ENCODE assay signal across 15 cellular contexts in the genomic region with DNA sequence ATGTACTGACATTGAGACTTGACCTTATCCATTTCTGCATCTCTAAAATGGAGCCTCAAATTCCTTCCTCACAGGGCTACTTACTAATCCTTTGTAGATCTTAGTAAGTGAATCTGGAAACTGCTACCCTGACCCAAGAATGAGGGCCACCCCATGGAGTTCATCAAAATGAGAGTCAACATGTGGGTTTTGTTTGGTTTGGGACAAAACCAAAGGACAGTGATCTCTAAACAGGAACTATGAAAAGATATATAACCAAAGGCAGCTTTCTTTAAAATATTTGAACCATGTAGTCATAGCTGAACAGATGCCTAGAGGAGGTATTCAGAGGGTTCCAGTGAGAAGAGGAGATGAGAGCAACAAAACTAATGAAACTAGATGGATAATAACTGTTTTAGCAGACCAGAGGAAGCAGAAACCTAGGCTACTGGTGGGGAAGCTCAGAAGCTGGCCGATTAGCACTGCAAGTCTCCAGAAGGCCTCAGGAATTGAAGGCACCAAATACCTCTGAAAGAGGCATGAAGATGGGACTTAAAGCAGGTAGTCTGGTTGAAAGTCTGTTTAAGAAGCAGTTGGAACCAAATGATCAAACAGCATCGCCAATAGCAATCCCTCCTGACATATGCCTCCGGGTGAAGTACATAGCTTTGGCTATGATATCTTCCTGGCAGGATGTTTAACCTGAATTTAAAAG. TPM values are rescaled to one million over a fixed set of nuclear protein-coding genes. Genes with fewer than 3 reads are reported as not detected.
A peak's percentile ranks its signal among the peaks of the same experiment; 100 is the strongest.
DNase-seq lines count a peak whose midpoint lies in the region; ATAC-seq, FAIRE-seq and TF ChIP-seq lines count a peak whose summit lies in the region.
"Had no signal": no experiment of that assay in that cellular context is flagged by ENCODE, and none has a peak within 500 bp of the region (broad histone marks: within the 10 kb centered on the region; RNA-seq: fewer than 3 reads in every experiment).

No MANE protein-coding gene starts in this region.

- no peak for TF ChIP-seq RAD21 in A549 (conservative IDR thresholded peaks at IDR 0.05 in 1 of 2, IDR thresholded peaks at IDR 0.05 in 1 of 2)

- H4K20me1 ChIP-seq in MM.1S (ENCODE audit: insufficient read depth, low read length) = no peaks in the 10 kb centered on the region

- H2AFZ ChIP-seq in MM.1S (ENCODE audit: low read length) = no peak overlapping the region

- no peaks in the 10 kb centered on the region for H3K79me2 ChIP-seq in MM.1S (ENCODE audit: low read length)
- H3K79me2 ChIP-seq in mesendoderm (ENCODE audit: control insufficient read depth, insufficient read depth, low read length) = no peaks in the 10 kb centered on the region

- H4K8ac ChIP-seq in mesendoderm (ENCODE audit: low read depth, low read length) = no peak overlapping the region

- TF ChIP-seq CTCF in A549 (IDR thresholded peaks at IDR 0.05) (no peak), HFF-Myc (IDR thresholded peaks at IDR 0.05; ENCODE audit: low read depth, low read length, missing control alignments) (no peak), brain microvascular endothelial cell (IDR thresholded peaks at IDR 0.05; ENCODE audit: low read depth, low read length, missing control alignments) (no peak), MM.1S (IDR thresholded peaks at IDR 0.05; ENCODE audit: low read length) (no peak), D721Med (IDR thresholded peaks at IDR 0.05; ENCODE audit: insufficient read depth, missing control alignments) (no peak)

- no peaks in the 10 kb centered on the region for H3K9me2 ChIP-seq in MM.1S (replicated peaks; ENCODE audit: insufficient read depth, low read length)

- no peak overlapping the region for H3K18ac ChIP-seq in mesendoderm (ENCODE audit: low read length)

- H3K4me3 ChIP-seq in A549 (no peak overlapping the region), HFF-Myc (replicated peaks; ENCODE audit: low read depth, low read length) (no peak overlapping the region), brain microvascular endothelial cell (ENCODE audit: low read depth, low read length) (no peak overlapping the region), MM.1S (ENCODE audit: low read length) (no peak overlapping the region), mesendoderm (ENCODE audit: low read length) (no peak overlapping the region)
- H3K4me3 ChIP-seq: ovary had no signal

- H3K23ac ChIP-seq in mesendoderm (ENCODE audit: low read length) = no peak overlapping the region

- H2AK5ac ChIP-seq in mesendoderm (ENCODE audit: low read length) = no peak overlapping the region

- H2BK5ac ChIP-seq in mesendoderm (ENCODE audit: low read length) = no peak overlapping the region

- no peaks in the 10 kb centered on the region for H3F3A ChIP-seq in MM.1S (ENCODE audit: insufficient read depth, low read length)

- DNase-seq in A549 (ENCODE audit: low read depth in 1 of 2, low spot score in 1 of 2) (peak; percentile 11 to 36), HFF-Myc (ENCODE audit: extremely low read depth, low read depth) (peak; percentile 97), brain microvascular endothelial cell (peak; percentile 94), iris pigment epithelial cell (ENCODE audit: low read depth) (peak; percentile 94), MM.1S (no peak), pons (ENCODE audit: low spot score) (no peak), mesendoderm (no peak), D721Med (ENCODE audit: insufficient read length, low spot score) (no peak)
- DNase-seq: activated naive CD8-positive, alpha-beta T cell treated with anti-CD3 and anti-CD28 coated beads for 36 hours; AML-193; left cardiac atrium; ovary; stimulated activated CD4-positive, alpha-beta T cell treated with anti-CD3 and anti-CD28 coated beads, Interleukin-2, amount 100 ng/mL, for 48 hours had no signal

- no peak overlapping the region for H3K4ac ChIP-seq in mesendoderm (ENCODE audit: low read depth, low read length)

- FAIRE-seq in A549 (lab: Jason Lieb, UNC) = no peak
- no peak for FAIRE-seq in D721Med (lab: Jason Lieb, UNC)
- FAIRE-seq: endometrium, H1 had no signal

- WGBS in A549 (ENCODE audit: missing lambda C conversion rate) = 81% methylated on average over 3 of the region's 3 CpGs
- no CpG with 5 or more reads among the region's 3 CpGs for WGBS in mesendoderm (ENCODE audit: extremely low coverage, insufficient coverage, low lambda C conversion rate)

- POLR2A ChIA-PET in A549 (lab: Yijun Ruan, JAX) = no interaction called here

- no peak overlapping the region for H2BK120ac ChIP-seq in mesendoderm (ENCODE audit: low read depth, low read length)

- H3K9me3 ChIP-seq in A549 (no peaks in the 10 kb centered on the region), MM.1S (replicated peaks; ENCODE audit: insufficient read depth, low read length) (no peaks in the 10 kb centered on the region)
- H3K9me3 ChIP-seq: ovary had no signal

- peaks cover 35% of the 10 kb centered on the region for H3K4me1 ChIP-seq in A549
- no peaks in the 10 kb centered on the region for H3K4me1 ChIP-seq in MM.1S (ENCODE audit: low read length)
- no peaks in the 10 kb centered on the region for H3K4me1 ChIP-seq in mesendoderm (ENCODE audit: control insufficient read depth, low read depth, low read length)

- no peak overlapping the region for H4K5ac ChIP-seq in mesendoderm (ENCODE audit: low read length)

- H3K4me2 ChIP-seq in A549 (peak overlapping the region; percentile 17), MM.1S (ENCODE audit: low read depth, low read length) (no peak overlapping the region), mesendoderm (ENCODE audit: low read length) (no peak overlapping the region)

- in situ Hi-C loops in brain microvascular endothelial cell (cut with HindIII; ENCODE audit: low pct_ligation_motif_present, low sequenced_read_pairs) = no loop called here

- TF ChIP-seq POLR2A in A549 (IDR thresholded peaks at IDR 0.05; ENCODE audit: low read length) = no peak

- no peak overlapping the region for H3K9ac ChIP-seq in MM.1S (ENCODE audit: low read length)
- H3K9ac ChIP-seq in mesendoderm (ENCODE audit: low read length) = no peak overlapping the region

- CTCF ChIA-PET in A549 (lab: Yijun Ruan, JAX) = interaction anchor here (1.2 to 1.8 kb wide), 3 partner anchors 28 to 1458 kb away, joined by 3 to 4 read pairs (median 3); no protein-coding TSS in a partner anchor

- peak; percentile 37 to 62; a peak in 3 of 6 replicates for ATAC-seq in A549
- ATAC-seq: left cardiac atrium had no signal

- H3K27ac ChIP-seq in A549 (peak overlapping the region; percentile 26 to 30; a peak in 2 of 6 replicates), brain microvascular endothelial cell (peak overlapping the region; percentile 71), MM.1S (ENCODE audit: low read length) (no peak overlapping the region), mesendoderm (ENCODE audit: low read depth, low read length) (no peak overlapping the region)
- H3K27ac ChIP-seq: ovary had no signal

- H3K79me1 ChIP-seq in mesendoderm (ENCODE audit: low read length) = peaks cover 6% of the 10 kb centered on the region

- no peak for TF ChIP-seq EP300 in A549 (IDR thresholded peaks at IDR 0.05)

- no peak overlapping the region for H2BK15ac ChIP-seq in mesendoderm (replicated peaks; ENCODE audit: low read depth)

- no peaks in the 10 kb centered on the region for H3K36me3 ChIP-seq in brain microvascular endothelial cell (replicated peaks)
- no peaks in the 10 kb centered on the region for H3K36me3 ChIP-seq in MM.1S (replicated peaks; ENCODE audit: insufficient read depth, low read length)
- H3K36me3 ChIP-seq in mesendoderm (ENCODE audit: control insufficient read depth, insufficient read depth, low read length) = no peaks in the 10 kb centered on the region
- H3K36me3 ChIP-seq: ovary had no signal

- H3K27me3 ChIP-seq in brain microvascular endothelial cell (replicated peaks) = no peaks in the 10 kb centered on the region
- H3K27me3 ChIP-seq in MM.1S (replicated peaks; ENCODE audit: insufficient read depth, low read length) = no peaks in the 10 kb centered on the region
- H3K27me3 ChIP-seq in mesendoderm (ENCODE audit: insufficient read depth, low read length, poor library complexity) = no peaks in the 10 kb centered on the region
- H3K27me3 ChIP-seq: ovary had no signal

- H3K56ac ChIP-seq in mesendoderm (ENCODE audit: low read length) = no peak overlapping the region

TF ChIP-seq in A549, 52 proteins besides CTCF, POLR2A, EP300 and RAD21:
- TF ChIP-seq, protein P1, sequence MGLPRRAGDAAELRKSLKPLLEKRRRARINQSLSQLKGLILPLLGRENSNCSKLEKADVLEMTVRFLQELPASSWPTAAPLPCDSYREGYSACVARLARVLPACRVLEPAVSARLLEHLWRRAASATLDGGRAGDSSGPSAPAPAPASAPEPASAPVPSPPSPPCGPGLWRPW (IDR thresholded peaks at IDR 0.05) = no peak
- TF ChIP-seq JUNB (IDR thresholded peaks at IDR 0.05) (peak; percentile 43; the same call in 1 of the 2 replicates), EHF (CRISPR knock-in tag; IDR thresholded peaks at IDR 0.05) (no peak), MAFK (IDR thresholded peaks at IDR 0.05; ENCODE audit: partially characterized antibody) (no peak), NR3C1 (IDR thresholded peaks at IDR 0.05) (no peak), HOXA7 (CRISPR knock-in tag; IDR thresholded peaks at IDR 0.05) (no peak), FOSL2 (IDR thresholded peaks at IDR 0.05) (0 out of 2 replicates have a peak, but pooled peaks have one; percentile 25), FOSL2 (CRISPR knock-in tag; IDR thresholded peaks at IDR 0.05) (no peak)
- TF ChIP-seq, protein P2, sequence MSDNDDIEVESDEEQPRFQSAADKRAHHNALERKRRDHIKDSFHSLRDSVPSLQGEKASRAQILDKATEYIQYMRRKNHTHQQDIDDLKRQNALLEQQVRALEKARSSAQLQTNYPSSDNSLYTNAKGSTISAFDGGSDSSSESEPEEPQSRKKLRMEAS (IDR thresholded peaks at IDR 0.05) = 0 out of 2 replicates have a peak, but pooled peaks have one; percentile 14

RNA-seq across cellular contexts. Expression of a gene that starts 45.8 kb away (rescaled TPM):
- polyA plus RNA-seq in A549 (2011; rRNA removed) = 76.8 and 153 TPM in 2 replicates
- 95.5 and 105 TPM in 2 replicates for polyA plus RNA-seq in A549 (2012; cell fraction: cytosol; rRNA removed)
- 45.3 and 48.6 TPM in 2 replicates for polyA plus RNA-seq in A549 (2012; cell fraction: nucleus; rRNA removed)
- polyA plus RNA-seq in A549 (2017; fragmentation: RNase III; extraction: RNeasy Plus Mini Kit Qiagen cat#74134 plus additional on column Dnase treatment) = 53.7 to 59.1 TPM (median 56.8 TPM) in 3 replicates
- polyA minus RNA-seq in A549 (2011; rRNA and poly(A)+ RNA removed) = 52.1 and 61.8 TPM in 2 replicates
- polyA plus RNA-seq in mesendoderm (2013, experiment 1 of 2) = 48.0 TPM
- 49.3 TPM for polyA plus RNA-seq in mesendoderm (2013, experiment 2 of 2)

RNA-seq across cellular contexts. Expression of a gene that starts 51.0 kb away (rescaled TPM):
- polyA plus RNA-seq in A549 (2011; rRNA removed) = 365 and 415 TPM in 2 replicates
- 262 and 269 TPM in 2 replicates for polyA plus RNA-seq in A549 (2012; cell fraction: cytosol; rRNA removed)
- 257 and 259 TPM in 2 replicates for polyA plus RNA-seq in A549 (2012; cell fraction: nucleus; rRNA removed)
- polyA plus RNA-seq in A549 (2017; fragmentation: RNase III; extraction: RNeasy Plus Mini Kit Qiagen cat#74134 plus additional on column Dnase treatment) = 360 to 395 TPM (median 360 TPM) in 3 replicates
- polyA minus RNA-seq in A549 (2011; rRNA and poly(A)+ RNA removed) = 372 and 391 TPM in 2 replicates
- polyA plus RNA-seq in mesendoderm (2013, experiment 1 of 2) = 0.06 TPM
- 0.08 TPM for polyA plus RNA-seq in mesendoderm (2013, experiment 2 of 2)
- polyA plus RNA-seq: ovary had no signal

Comparison
In these comparisons a context has a peak if more than half of its experiments do, and no peak if none do; other contexts are left out.
1. DNase-seq: peak in A549 (2 of 2), HFF-Myc (single experiment), brain microvascular endothelial cell (single experiment) and iris pigment epithelial cell (single experiment); none in MM.1S (single experiment), pons (single experiment), mesendoderm (single experiment) and D721Med (single experiment).
2. H3K27ac ChIP-seq: peak in A549 (2 of 2) and brain microvascular endothelial cell (single experiment); none in MM.1S (single experiment) and mesendoderm (single experiment).